Comparison of ENCODE assay signal across 15 cellular contexts in the genomic region with DNA sequence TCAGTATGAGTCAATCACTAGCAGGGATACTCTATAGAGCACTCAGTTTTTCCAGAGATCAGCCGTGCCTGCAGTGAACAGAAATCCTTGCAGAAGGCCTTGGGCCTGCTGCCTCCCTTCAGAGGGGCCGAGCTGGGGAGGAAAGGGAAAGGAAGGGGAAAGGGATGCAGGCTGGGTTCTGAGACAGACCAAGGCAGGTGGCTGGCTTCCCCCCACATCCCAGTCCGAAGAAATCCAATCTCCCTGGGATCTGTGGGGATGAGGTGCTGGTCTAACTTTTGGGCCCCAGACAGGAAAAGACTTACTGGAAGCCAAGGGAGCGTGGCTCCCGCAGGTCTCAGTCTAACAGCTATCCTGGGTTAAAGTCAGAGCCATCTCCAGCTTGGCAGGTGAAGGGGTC. TPM values are rescaled to one million over a fixed set of nuclear protein-coding genes. Genes with fewer than 3 reads are reported as not detected.
"Had no signal": no experiment of that assay in that cellular context is flagged by ENCODE, and none has a peak within 500 bp of the region (broad histone marks: within the 10 kb centered on the region; RNA-seq: fewer than 3 reads in every experiment).

No MANE protein-coding gene starts in this region.

- DNase-seq: activated naive CD4-positive, alpha-beta T cell treated with Interleukin-2 at 50 U/mL for 16 hours; activated T-cell treated with anti-CD3 and anti-CD28 coated beads for 4 hours; cortex of kidney; effector CD8-positive, alpha-beta T cell; esophagus squamous epithelium; naive B cell; retina; small intestine; stimulated activated CD4-positive, alpha-beta T cell treated with anti-CD3 and anti-CD28 coated beads, Interleukin-4, amount 100 ng/mL, for 4 hours; stimulated activated CD8-positive, alpha-beta memory T cell treated with anti-CD3 and anti-CD28 coated beads, Interleukin-4, amount 100 ng/mL, for 48 hours; stimulated activated naive CD8-positive, alpha-beta T cell treated with anti-CD3 and anti-CD28 coated beads, Interleukin-15, Interleukin-2, amounts not matched to agents 100 U/mL and 50 U/mL, for 24 hours had no signal

- H3K36me3 ChIP-seq: esophagus squamous epithelium had no signal

- ATAC-seq: activated CD4-positive, CD25-positive, alpha-beta regulatory T cell treated with anti-CD3 and anti-CD28 coated beads, Interleukin-2, amount 50 U/mL, for 24 hours; activated T-helper 17 cell treated with anti-CD3 and anti-CD28 coated beads, Interleukin-2, amount 50 U/mL, for 72 hours; left lobe of liver; stimulated activated naive CD8-positive, alpha-beta T cell treated with anti-CD3 and anti-CD28 coated beads, Interleukin-15, Interleukin-2, amounts not matched to agents 100 U/mL and 50 U/mL, for 24 hours had no signal

- H3K27me3 ChIP-seq: esophagus squamous epithelium had no signal

- H3K4me3 ChIP-seq: esophagus squamous epithelium had no signal

- H3K9me3 ChIP-seq: esophagus squamous epithelium had no signal

RNA-seq across cellular contexts. Expression of a gene that starts 25.2 kb away (rescaled TPM):
- total RNA-seq: activated T-helper 17 cell treated with anti-CD3 and anti-CD28 coated beads, Interleukin-2, amount 50 U/mL, for 72 hours; astrocyte had no signal
